14 cellular contexts compared by ENCODE assay signal in genomic region chr17:4679652-4680051, GRCh38. TPM values are rescaled to one million over a fixed set of nuclear protein-coding genes. Genes with fewer than 3 reads are reported as not detected.
DNase-seq lines count a peak whose midpoint lies in the region; ATAC-seq, FAIRE-seq and TF ChIP-seq lines count a peak whose summit lies in the region.
"Had no signal": no experiment of that assay in that cellular context is flagged by ENCODE, and none has a peak within 500 bp of the region (broad histone marks: within the 10 kb centered on the region; RNA-seq: fewer than 3 reads in every experiment).

No MANE protein-coding gene starts in this region.

- no peaks in the 10 kb centered on the region for H4K20me1 ChIP-seq in fibroblast of lung (ENCODE audit: control insufficient read depth, extremely low read depth, insufficient read depth, low read length)

- no peaks in the 10 kb centered on the region for H3K79me2 ChIP-seq in fibroblast of lung (ENCODE audit: control insufficient read depth, insufficient read depth, low read length)

- H3K27me3 ChIP-seq in fibroblast of lung (ENCODE audit: control insufficient read depth, insufficient read depth, low read length) = no peaks in the 10 kb centered on the region
- H3K27me3 ChIP-seq in small intestine (ENCODE audit: control insufficient read depth in 2 of 2, insufficient read depth in 2 of 2, low read length in 2 of 2) = no peaks in the 10 kb centered on the region
- H3K27me3 ChIP-seq: ovary, transverse colon had no signal

- no peaks in the 10 kb centered on the region for H3K9me3 Mint-ChIP-seq in activated T-cell treated with anti-CD3 and anti-CD28 coated beads, Interleukin-2, amount 50 U/mL, for 72 hours
- H3K9me3 Mint-ChIP-seq in activated T-cell treated with anti-CD3 and anti-CD28 coated beads, Interleukin-2, amount 50 U/mL, for 4 hours = no peaks in the 10 kb centered on the region

- H3K4me3 Mint-ChIP-seq in activated T-cell treated with anti-CD3 and anti-CD28 coated beads, Interleukin-2, amount 50 U/mL, for 72 hours = no peak overlapping the region
- H3K4me3 Mint-ChIP-seq in activated T-cell treated with anti-CD3 and anti-CD28 coated beads, Interleukin-2, amount 50 U/mL, for 4 hours = no peak overlapping the region

- H2AFZ ChIP-seq in fibroblast of lung (ENCODE audit: low read length) = no peak overlapping the region

- H3K9me3 ChIP-seq in fibroblast of lung (ENCODE audit: control insufficient read depth, insufficient read depth, low read depth, low read length) (no peaks in the 10 kb centered on the region), small intestine (ENCODE audit: control insufficient read depth, low read depth) (no peaks in the 10 kb centered on the region)
- H3K9me3 ChIP-seq: ovary, transverse colon had no signal

- DNase-seq in activated T-cell treated with anti-CD3 and anti-CD28 coated beads, Interleukin-2, amount 50 U/mL, for 72 hours = no peak
- DNase-seq in activated T-cell treated with anti-CD3 and anti-CD28 coated beads, Interleukin-2, amount 50 U/mL, for 4 hours = no peak
- DNase-seq in RPMI7951 (ENCODE audit: low read depth) (peak; percentile 29), fibroblast of lung (ENCODE audit: low read depth in 2 of 2) (peak; percentile 34 to 69), small intestine (peak; percentile 27), NCI-H1436 treated with DMSO at 0.1 percent for 48 hours (lab: John Stamatoyannopoulos, UW) (no peak)
- DNase-seq: activated CD4-positive, alpha-beta T cell treated with anti-CD3 and anti-CD28 coated beads, Interleukin-2, amount 50 U/mL, for 4 hours; NCI-H187; ovary; SIG-M5; stimulated activated CD4-positive, alpha-beta T cell treated with anti-CD3 and anti-CD28 coated beads, Interleukin-4, amount 100 ng/mL, for 4 hours; transverse colon had no signal

- TF ChIP-seq CTCF in fibroblast of lung (conservative IDR thresholded peaks at IDR 0.05 in 1 of 2, IDR thresholded peaks at IDR 0.05 in 1 of 2; ENCODE audit: low read depth in 1 of 2, low read length in 2 of 2) = no peak

- no peak overlapping the region for H3K9ac ChIP-seq in fibroblast of lung (ENCODE audit: insufficient read depth, low read length)

- 69 to 83% (median 78%) methylated on average over 7 of the region's 7 CpGs for WGBS in small intestine, 3 donors

- no peak for ATAC-seq in activated T-cell treated with anti-CD3 and anti-CD28 coated beads, Interleukin-2, amount 50 U/mL, for 72 hours (replicated peaks in 1 of 2)
- no peak for ATAC-seq in activated T-cell treated with anti-CD3 and anti-CD28 coated beads, Interleukin-2, amount 50 U/mL, for 4 hours
- ATAC-seq in GM21381 (IDR thresholded peaks at IDR 0.05; ENCODE audit: unreplicated experiment) (no peak), GM21825 (IDR thresholded peaks at IDR 0.05; ENCODE audit: unreplicated experiment) (no peak)

- no peak overlapping the region for H3K4me2 ChIP-seq in fibroblast of lung (ENCODE audit: extremely low read depth, insufficient read depth, low read length)

- H3K4me1 ChIP-seq in fibroblast of lung (ENCODE audit: control insufficient read depth, extremely low read depth, insufficient read depth, low read length) = peaks cover 10% of the 10 kb centered on the region
- H3K4me1 ChIP-seq in small intestine (ENCODE audit: control insufficient read depth in 2 of 2, insufficient read depth in 1 of 2, low read depth in 1 of 2, low read length in 1 of 2) = no peaks in the 10 kb centered on the region
- H3K4me1 ChIP-seq: transverse colon had no signal

- H3K36me3 ChIP-seq in fibroblast of lung (ENCODE audit: control insufficient read depth, insufficient read depth, low read length) = peaks cover 11% of the 10 kb centered on the region
- peaks cover 12 to 25% of the 10 kb centered on the region in 2 donors for H3K36me3 ChIP-seq in small intestine (ENCODE audit: control insufficient read depth in 2 of 2, insufficient read depth in 2 of 2, low read length in 2 of 2)
- H3K36me3 ChIP-seq: ovary had no signal

- no peaks in the 10 kb centered on the region for H3K27me3 Mint-ChIP-seq in activated T-cell treated with anti-CD3 and anti-CD28 coated beads, Interleukin-2, amount 50 U/mL, for 72 hours (ENCODE audit: low read depth)
- H3K27me3 Mint-ChIP-seq in activated T-cell treated with anti-CD3 and anti-CD28 coated beads, Interleukin-2, amount 50 U/mL, for 4 hours (ENCODE audit: low read depth) = no peaks in the 10 kb centered on the region

- H3K27ac ChIP-seq in fibroblast of lung (ENCODE audit: insufficient read depth, low read length) = no peak overlapping the region
- H3K27ac ChIP-seq in small intestine (ENCODE audit: low read depth in 1 of 2, low read length in 1 of 2) = no peak overlapping the region
- H3K27ac ChIP-seq: ovary, transverse colon had no signal

- no peak for FAIRE-seq in small intestine (lab: Jason Lieb, UNC)

- no peak overlapping the region for H3K4me3 ChIP-seq in fibroblast of lung (replicated peaks in 1 of 4; ENCODE audit: control extremely low read depth in 1 of 4, insufficient read depth in 1 of 4, low read depth in 3 of 4, low read length in 4 of 4)
- H3K4me3 ChIP-seq in small intestine (ENCODE audit: low read depth in 1 of 2, low read length in 2 of 2) = no peak overlapping the region
- H3K4me3 ChIP-seq: ovary, transverse colon had no signal

- peaks cover 28% of the 10 kb centered on the region for H3K4me1 Mint-ChIP-seq in activated T-cell treated with anti-CD3 and anti-CD28 coated beads, Interleukin-2, amount 50 U/mL, for 72 hours (ENCODE audit: low read depth)
- H3K4me1 Mint-ChIP-seq in activated T-cell treated with anti-CD3 and anti-CD28 coated beads, Interleukin-2, amount 50 U/mL, for 4 hours (ENCODE audit: low read depth) = peaks cover 2% of the 10 kb centered on the region

- peak overlapping the region; percentile 29 for H3K27ac Mint-ChIP-seq in activated T-cell treated with anti-CD3 and anti-CD28 coated beads, Interleukin-2, amount 50 U/mL, for 72 hours

- peaks cover 9 to 23% of the 10 kb centered on the region in 2 donors for H3K36me3 Mint-ChIP-seq in activated T-cell treated with anti-CD3 and anti-CD28 coated beads, Interleukin-2, amount 50 U/mL, for 72 hours (ENCODE audit: insufficient read depth in 2 of 2)
- peaks cover 51% of the 10 kb centered on the region for H3K36me3 Mint-ChIP-seq in activated T-cell treated with anti-CD3 and anti-CD28 coated beads, Interleukin-2, amount 50 U/mL, for 4 hours (ENCODE audit: insufficient read depth)

RNA-seq across cellular contexts. Expression of gene PELP1, which starts 24.3 kb away (rescaled TPM):
- 100 to 1,000 TPM in 1 of 2 donors, 10 to 100 TPM in 1; 93.8 to 113 TPM for total RNA-seq in activated T-cell treated with anti-CD3 and anti-CD28 coated beads, Interleukin-2, amount 50 U/mL, for 72 hours
- total RNA-seq in activated T-cell treated with anti-CD3 and anti-CD28 coated beads, Interleukin-2, amount 50 U/mL, for 4 hours = 100 to 1,000 TPM; 163 to 189 (median 188) TPM
- 8.8 and 23.7 TPM in 2 replicates for total RNA-seq in RPMI7951 (2014; rRNA removed; shearing (Covaris generic))
- 16.0 and 16.4 TPM in 2 replicates for total RNA-seq in fibroblast of lung
- polyA plus RNA-seq in fibroblast of lung (8.6 and 13.1 TPM in 2 replicates), small intestine (10 to 100 TPM in 1 of 3 donors, 1 to 10 TPM in 2; 7.3 to 22.8 (median 7.6) TPM)
- 21.3 and 28.9 TPM in 2 replicates for polyA plus RNA-seq in fibroblast of lung (2012)
- 84.2 and 148 TPM in 2 replicates for polyA minus RNA-seq in fibroblast of lung (ENCODE audit: low replicate concordance)

RNA-seq across cellular contexts. Expression of gene ARRB2, which starts 30.8 kb away (rescaled TPM):
- 100 to 1,000 TPM; 216 to 258 TPM for total RNA-seq in activated T-cell treated with anti-CD3 and anti-CD28 coated beads, Interleukin-2, amount 50 U/mL, for 72 hours
- 10 to 100 TPM; 89.7 to 99.4 (median 94.7) TPM for total RNA-seq in activated T-cell treated with anti-CD3 and anti-CD28 coated beads, Interleukin-2, amount 50 U/mL, for 4 hours
- 10.6 and 14.3 TPM in 2 replicates for total RNA-seq in RPMI7951 (2014; rRNA removed; shearing (Covaris generic))
- 2.8 and 3.3 TPM in 2 replicates for total RNA-seq in fibroblast of lung
- polyA plus RNA-seq in fibroblast of lung = 4.6 and 8.3 TPM in 2 replicates
- 9.1 and 13.7 TPM in 2 replicates for polyA plus RNA-seq in fibroblast of lung (2012)
- 19.5 and 23.8 TPM in 2 replicates for polyA minus RNA-seq in fibroblast of lung (ENCODE audit: low replicate concordance)
- polyA plus RNA-seq in small intestine = 100 to 1,000 TPM in 2 of 3 donors, 10 to 100 TPM in 1; 43.8 to 131 (median 114) TPM

RNA-seq across cellular contexts. Expression of gene ALOX15, which starts 38.2 kb away (rescaled TPM):
- under 1 TPM in 1 of 2 donors, not detected in 1; 0.26 TPM for total RNA-seq in activated T-cell treated with anti-CD3 and anti-CD28 coated beads, Interleukin-2, amount 50 U/mL, for 72 hours
- not detected for total RNA-seq in activated T-cell treated with anti-CD3 and anti-CD28 coated beads, Interleukin-2, amount 50 U/mL, for 4 hours
- total RNA-seq in RPMI7951 (2014; rRNA removed; shearing (Covaris generic)) = not detected in 2 replicates
- not detected in 2 replicates for total RNA-seq in fibroblast of lung
- polyA plus RNA-seq in fibroblast of lung (not detected in 2 replicates), small intestine (under 1 TPM in 2 of 3 donors, not detected in 1; 0.15 to 0.27 TPM)
- polyA plus RNA-seq in fibroblast of lung (2012) = not detected in 2 replicates
- not detected in 2 replicates for polyA minus RNA-seq in fibroblast of lung (ENCODE audit: low replicate concordance)

RNA-seq across cellular contexts. Expression of gene MED11, which starts 51.6 kb away (rescaled TPM):
- total RNA-seq in activated T-cell treated with anti-CD3 and anti-CD28 coated beads, Interleukin-2, amount 50 U/mL, for 72 hours = 10 to 100 TPM in 1 of 2 donors, 1 to 10 TPM in 1; 9.9 to 14.0 TPM
- 10 to 100 TPM; 19.6 to 21.6 (median 20.6) TPM for total RNA-seq in activated T-cell treated with anti-CD3 and anti-CD28 coated beads, Interleukin-2, amount 50 U/mL, for 4 hours
- total RNA-seq in RPMI7951 (2014; rRNA removed; shearing (Covaris generic)) = 25.4 and 26.4 TPM in 2 replicates
- total RNA-seq in fibroblast of lung = 9.2 and 10.8 TPM in 2 replicates
- polyA plus RNA-seq in fibroblast of lung (29.1 and 29.6 TPM in 2 replicates), small intestine (10 to 100 TPM; 37.2 to 61.1 (median 48.1) TPM)
- 24.9 and 27.0 TPM in 2 replicates for polyA plus RNA-seq in fibroblast of lung (2012)
- polyA minus RNA-seq in fibroblast of lung (ENCODE audit: low replicate concordance) = 15.7 and 23.2 TPM in 2 replicates

RNA-seq across cellular contexts. Expression of gene ZMYND15, which starts 60.0 kb away (rescaled TPM):
- under 1 TPM in 1 of 2 donors, not detected in 1; 0.17 TPM for total RNA-seq in activated T-cell treated with anti-CD3 and anti-CD28 coated beads, Interleukin-2, amount 50 U/mL, for 72 hours
- under 1 TPM in 1 of 3 donors, not detected in 2; 0.13 TPM for total RNA-seq in activated T-cell treated with anti-CD3 and anti-CD28 coated beads, Interleukin-2, amount 50 U/mL, for 4 hours
- total RNA-seq in RPMI7951 (2014; rRNA removed; shearing (Covaris generic)) = not detected in 2 replicates
- under 0.01 and 0.51 TPM in 2 replicates for total RNA-seq in fibroblast of lung
- polyA plus RNA-seq in fibroblast of lung = 0.05 and 0.11 TPM in 2 replicates
- 0.05 and 0.12 TPM in 2 replicates for polyA plus RNA-seq in fibroblast of lung (2012)
- 1.4 TPM in 1 of 2 replicates, not detected in the other for polyA minus RNA-seq in fibroblast of lung (ENCODE audit: low replicate concordance)
- polyA plus RNA-seq in small intestine = 10 to 100 TPM in 2 of 3 donors, 1 to 10 TPM in 1; 2.0 to 13.5 (median 12.5) TPM

Comparison
In these comparisons a context has a peak if more than half of its experiments do, and no peak if none do; other contexts are left out.
1. DNase-seq: peak in RPMI7951 (single experiment), fibroblast of lung (2 of 2) and small intestine (single experiment); none in activated T-cell treated with anti-CD3 and anti-CD28 coated beads, Interleukin-2, amount 50 U/mL, for 72 hours (0 of 2), activated T-cell treated with anti-CD3 and anti-CD28 coated beads, Interleukin-2, amount 50 U/mL, for 4 hours (single experiment) and NCI-H1436 treated with DMSO at 0.1 percent for 48 hours (single experiment).